In genomic region chr1:214330240-214330639, GRCh38 we compare ENCODE assay signal across 24 cellular contexts. TPM values are rescaled to one million over a fixed set of nuclear protein-coding genes. Genes with fewer than 3 reads are reported as not detected.
DNase-seq lines count a peak whose midpoint lies in the region; ATAC-seq, FAIRE-seq and TF ChIP-seq lines count a peak whose summit lies in the region.
"Had no signal": no experiment of that assay in that cellular context is flagged by ENCODE, and none has a peak within 500 bp of the region (broad histone marks: within the 10 kb centered on the region; RNA-seq: fewer than 3 reads in every experiment).

No MANE protein-coding gene starts in this region.

- H3K9me1 ChIP-seq in keratinocyte (ENCODE audit: control insufficient read depth, extremely low read depth, insufficient read depth, low read length): no peaks in the 10 kb centered on the region

- dilution Hi-C loops in keratinocyte (cut with MboI; ENCODE audit: extremely low pct_ligation_motif_present, low sequenced_read_pairs): no loop called here

- DNase-seq in Caco-2 (peak in 1 of 2 experiments; percentile 61), epithelial cell of esophagus (ENCODE audit: low read depth) (peak; percentile 90), keratinocyte (ENCODE audit: low read depth, low spot score) (no peak), stomach (no peak), occipital lobe (lab: John Stamatoyannopoulos, UW) (no peak), NCI-H1436 treated with DMSO at 0.1 percent for 48 hours (lab: John Stamatoyannopoulos, UW) (no peak)
- DNase-seq: CD4-positive, alpha-beta T cell; H9; Kasumi-1; NCI-H1105; NCI-H146; NCI-H1930; NCI-H2107; NCI-H524; NCI-H774; PC-3; SJCRH30 had no signal

- peaks cover 54% of the 10 kb centered on the region for H3K4me1 Mint-ChIP-seq in Caco-2 (ENCODE audit: low read depth, unreplicated experiment)

- peak; percentile 79 for FAIRE-seq in keratinocyte (lab: Jason Lieb, UNC)
- FAIRE-seq: A204.1, G401.6, HTR-8/SVneo, K562 had no signal

- H4K20me1 ChIP-seq in keratinocyte (ENCODE audit: control insufficient read depth, extremely low read depth, insufficient read depth, low read length): no peaks in the 10 kb centered on the region
- H4K20me1 ChIP-seq: BLaER1 had no signal

- no peaks in the 10 kb centered on the region for H3K79me2 ChIP-seq in keratinocyte (ENCODE audit: control insufficient read depth, insufficient read depth, low read length)

- TF ChIP-seq POLR2A in stomach (IDR thresholded peaks at IDR 0.05): no peak

- CTCF ChIA-PET in Caco-2 (lab: Charles Lee): interaction anchor here (0.7 to 4.3 kb wide), 15 partner anchors 9 to 254 kb away, joined by 3 to 99 read pairs (median 5); partner anchors contain the start of gene SMYD2

- H3K9me3 ChIP-seq in Caco-2: no peaks in the 10 kb centered on the region
- no peaks in the 10 kb centered on the region for H3K9me3 ChIP-seq in keratinocyte (ENCODE audit: control insufficient read depth, low read depth, low read length)
- no peaks in the 10 kb centered on the region for H3K9me3 ChIP-seq in stomach
- H3K9me3 ChIP-seq: BLaER1, SJCRH30 had no signal

- H3K4me3 Mint-ChIP-seq in Caco-2 (ENCODE audit: unreplicated experiment): peak overlapping the region; percentile 56
- H3K4me3 Mint-ChIP-seq: CD4-positive, alpha-beta T cell; GM23338; H9 had no signal

- H3K36me3 Mint-ChIP-seq in Caco-2 (ENCODE audit: insufficient read depth, unreplicated experiment): peaks cover 98% of the 10 kb centered on the region

- ATAC-seq in GM18870 (IDR thresholded peaks at IDR 0.05; ENCODE audit: unreplicated experiment): no peak
- ATAC-seq: GM23338, K562, PC-3 had no signal

- TF ChIP-seq CTCF in Caco-2 (IDR thresholded peaks at IDR 0.05; ENCODE audit: insufficient read depth in 1 of 2, low read depth in 1 of 2, low read length in 1 of 2, severe bottlenecking in 1 of 2, unreplicated experiment in 1 of 2) (no peak), epithelial cell of esophagus (IDR thresholded peaks at IDR 0.05; ENCODE audit: insufficient read depth, low read depth, low read length, missing control alignments) (no peak), keratinocyte (optimal IDR thresholded peaks at IDR 0.05 in 1 of 3, IDR thresholded peaks at IDR 0.05 in 1 of 3, conservative IDR thresholded peaks at IDR 0.05 in 1 of 3; ENCODE audit: extremely low read depth in 1 of 3, insufficient read depth in 2 of 3, low read length in 3 of 3) (no peak), stomach (IDR thresholded peaks at IDR 0.05) (no peak)

- H3K27me3 Mint-ChIP-seq in Caco-2 (ENCODE audit: insufficient read depth, unreplicated experiment): no peaks in the 10 kb centered on the region
- H3K27me3 Mint-ChIP-seq: CD4-positive, alpha-beta T cell had no signal

- H3K4me2 ChIP-seq in keratinocyte (ENCODE audit: control insufficient read depth, extremely low read depth, insufficient read depth, low read depth, low read length): peak overlapping the region; percentile 43
- H3K4me2 ChIP-seq: BLaER1, GM23338 had no signal

- WGBS in stomach, 5 donors: 40 to 66% (median 60%) methylated on average over 3 of the region's 3 CpGs

- H3K4me1 ChIP-seq in Caco-2: peaks cover 32% of the 10 kb centered on the region
- H3K4me1 ChIP-seq in keratinocyte (ENCODE audit: control insufficient read depth, extremely low read depth, insufficient read depth, low read length): peaks cover 41% of the 10 kb centered on the region
- H3K4me1 ChIP-seq in stomach: peaks cover 19 to 27% (median 24%) of the 10 kb centered on the region in 4 donors
- H3K4me1 ChIP-seq: SJCRH30 had no signal

- H3K4me3 ChIP-seq in Caco-2 (ENCODE audit: low read depth, low read length) (no peak overlapping the region), epithelial cell of esophagus (ENCODE audit: low read length) (peak overlapping the region; percentile 7), keratinocyte (ENCODE audit: control insufficient read depth in 2 of 3, extremely low read depth in 1 of 3, insufficient read depth in 2 of 3, low read depth in 1 of 3, low read length in 3 of 3) (peak overlapping the region in 2 of 3 experiments; percentile 12), stomach (no peak overlapping the region)
- H3K4me3 ChIP-seq: BLaER1, GM23338, K562, SJCRH30 had no signal

- peaks cover 6% of the 10 kb centered on the region for H3K36me3 ChIP-seq in Caco-2 (ENCODE audit: control insufficient read depth, insufficient read depth, low read length)
- H3K36me3 ChIP-seq in keratinocyte (ENCODE audit: control insufficient read depth in 2 of 2, extremely low read depth in 1 of 2, insufficient read depth in 2 of 2, low read length in 2 of 2): peaks cover 3 to 11% of the 10 kb centered on the region in 2 experiments
- peaks cover 0 to 19% (median 13%) of the 10 kb centered on the region in 4 donors for H3K36me3 ChIP-seq in stomach

- peak overlapping the region; percentile 24 for H3K9ac ChIP-seq in keratinocyte (ENCODE audit: control insufficient read depth, extremely low read depth, insufficient read depth, low read length)
- H3K9ac ChIP-seq: BLaER1 had no signal

- intact Hi-C loops in Caco-2 (cut with micrococcal nuclease; ENCODE audit: unreplicated experiment) (loop anchor here (1.0 to 5.0 kb wide), 2 partner anchors 177 to 272 kb away; partner anchors contain the start of gene CENPF), stomach (cut with DNase I; ENCODE audit: low total_unique reads) (loop anchor here (5.0 kb wide), 2 partner anchors 68 to 257 kb away; no protein-coding TSS in a partner anchor)

- no peak for TF ChIP-seq EP300 in stomach (IDR thresholded peaks at IDR 0.05)

- H3K27ac ChIP-seq in keratinocyte (ENCODE audit: control insufficient read depth, insufficient read depth, low read length) (peak overlapping the region; percentile 49), stomach (peak overlapping the region; percentile 11 to 61 (median 60))
- H3K27ac ChIP-seq: BLaER1, SJCRH30 had no signal

- H3K9me3 Mint-ChIP-seq in Caco-2 (ENCODE audit: unreplicated experiment): no peaks in the 10 kb centered on the region
- H3K9me3 Mint-ChIP-seq: CD4-positive, alpha-beta T cell; GM23338; H9 had no signal

- no peaks in the 10 kb centered on the region for H3K27me3 ChIP-seq in Caco-2 (replicated peaks; ENCODE audit: control insufficient read depth, insufficient read depth, low read length)
- no peaks in the 10 kb centered on the region for H3K27me3 ChIP-seq in keratinocyte (ENCODE audit: control insufficient read depth, extremely low read depth, insufficient read depth, low read length)
- H3K27me3 ChIP-seq in stomach: no peaks in the 10 kb centered on the region
- H3K27me3 ChIP-seq: BLaER1, SJCRH30 had no signal

- no TSS peak for BruUV-seq in Caco-2 (replicated peaks; lab: Mats Ljungman, UMichigan)

- peak overlapping the region; percentile 63 for H3K27ac Mint-ChIP-seq in Caco-2 (ENCODE audit: unreplicated experiment)
- H3K27ac Mint-ChIP-seq: CD4-positive, alpha-beta T cell; GM23338 had no signal

- POLR2A ChIA-PET in Caco-2 (lab: Charles Lee): interaction anchor here (0.6 kb wide), 1 partner anchor 668 kb away, joined by 16 read pairs; no protein-coding TSS in a partner anchor

- H2AFZ ChIP-seq in keratinocyte (ENCODE audit: control insufficient read depth, low read length): peak overlapping the region; percentile 3
- H2AFZ ChIP-seq: GM23338 had no signal

RNA-seq across cellular contexts. Expression of gene SMYD2, which starts 49.3 kb away (rescaled TPM):
- 161 and 182 TPM in 2 replicates for total RNA-seq in Caco-2 (2022)
- 55.1 to 75.5 TPM (median 64.5 TPM) in 3 replicates for polyA plus RNA-seq in keratinocyte
- 19.1 TPM for polyA plus RNA-seq in keratinocyte (2011; ENCODE audit: low read depth)
- 47.8 and 74.6 TPM in 2 replicates for polyA plus RNA-seq in keratinocyte (2011; cell fraction: cytosol; rRNA removed)
- 50.3 and 54.7 TPM in 2 replicates for polyA plus RNA-seq in keratinocyte (2011; cell fraction: nucleus; rRNA removed)
- polyA plus RNA-seq in keratinocyte (2012; ENCODE audit: low replicate concordance): 22.4 and 45.0 TPM in 2 replicates
- polyA minus RNA-seq in keratinocyte: 17.8 to 40.4 TPM (median 31.0 TPM) in 3 replicates
- 32.2 TPM for polyA minus RNA-seq in keratinocyte (2011; cell fraction: cytosol; rRNA and poly(A)+ RNA removed)
- polyA minus RNA-seq in keratinocyte (2011; cell fraction: nucleus; rRNA and poly(A)+ RNA removed): 12.9 and 23.3 TPM in 2 replicates
- 10 to 100 TPM in 4 of 5 donors, 1 to 10 TPM in 1; 8.2 to 68.7 (median 27.9) TPM for total RNA-seq in stomach
- polyA plus RNA-seq in stomach: 10 to 100 TPM; 22.0 to 28.2 (median 22.3) TPM
- total RNA-seq in occipital lobe: 51.6 TPM

Comparison
In these comparisons a context has a peak if more than half of its experiments do, and no peak if none do; other contexts are left out.
1. H3K4me3 ChIP-seq: peak in epithelial cell of esophagus (single experiment) and keratinocyte (2 of 3); none in Caco-2 (single experiment) and stomach (0 of 4).